Comparison of ENCODE assay signal across 27 cellular contexts in the genomic region with DNA sequence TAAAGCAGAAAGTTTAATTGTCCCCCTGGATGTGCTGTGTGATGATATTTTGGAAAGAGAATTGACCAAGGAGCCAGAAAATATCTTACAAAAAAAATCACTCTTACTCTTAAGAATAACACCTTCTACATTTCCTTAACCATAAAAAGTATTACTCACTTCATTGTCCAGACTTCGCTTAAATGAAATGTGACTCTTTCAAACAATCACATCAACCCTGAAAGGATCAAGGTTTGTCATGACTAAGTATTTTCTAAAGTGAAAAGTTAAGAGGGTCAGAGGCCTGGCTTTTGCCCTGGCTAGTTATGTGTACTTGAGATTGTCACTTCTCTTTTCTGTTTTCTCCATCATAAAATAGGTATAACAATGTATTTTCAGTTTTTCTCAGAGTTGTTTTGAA. TPM values are rescaled to one million over a fixed set of nuclear protein-coding genes. Genes with fewer than 3 reads are reported as not detected.
"Had no signal": no experiment of that assay in that cellular context is flagged by ENCODE, and none has a peak within 500 bp of the region (broad histone marks: within the 10 kb centered on the region; RNA-seq: fewer than 3 reads in every experiment).

No MANE protein-coding gene starts in this region.

- FAIRE-seq: endometrium, keratinocyte, small intestine, urothelium cell line had no signal

- H3K4me3 ChIP-seq: coronary artery, esophagus muscularis mucosa, gastrocnemius medialis, heart right ventricle, left lung, lower lobe of right lung, right atrium auricular region, sigmoid colon, stomach, thyroid gland had no signal

- ATAC-seq: gastrocnemius medialis; heart right ventricle; left lung; lower lobe of right lung; natural killer cell treated with Interleukin-12 subunit alpha and Interleukin-12 subunit beta and Interleukin-15 and Interleukin-18, amount 100 ng/mL, for 72 hours had no signal

- H3K9me3 ChIP-seq: esophagus muscularis mucosa, gastrocnemius medialis, heart right ventricle, left lung, lower lobe of right lung, right atrium auricular region, sigmoid colon, stomach, thyroid gland had no signal

- H3K27ac ChIP-seq: epithelial cell of prostate, esophagus muscularis mucosa, gastrocnemius medialis, heart right ventricle, left lung, lower lobe of right lung, right atrium auricular region, sigmoid colon, stomach, thyroid gland had no signal

- H3K27me3 Mint-ChIP-seq: memory B cell, type B pancreatic cell had no signal

- H3K27me3 ChIP-seq: esophagus muscularis mucosa, gastrocnemius medialis, left lung, right atrium auricular region, sigmoid colon, thyroid gland had no signal

- H3K9me3 Mint-ChIP-seq: memory B cell; natural killer cell treated with Interleukin-12 subunit alpha and Interleukin-12 subunit beta and Interleukin-15 and Interleukin-18, amount 100 ng/mL, for 72 hours had no signal

- DNase-seq: effector memory CD4-positive, alpha-beta T cell; gastrocnemius medialis; heart right ventricle; hypothalamus; immature natural killer cell; left lung; lower lobe of right lung; midbrain; occipital lobe; posterior cingulate gyrus; sigmoid colon; small intestine; stimulated activated CD4-positive, alpha-beta T cell treated with anti-CD3 and anti-CD28 coated beads, Interleukin-12 subunit alpha, Interleukin-12 subunit beta, amount 100 ng/mL, for 4 hours; stimulated activated naive CD4-positive, alpha-beta T cell; stomach; thyroid gland had no signal

- H3K27ac Mint-ChIP-seq: immature natural killer cell; memory B cell; natural killer cell treated with Interleukin-12 subunit alpha and Interleukin-12 subunit beta and Interleukin-15 and Interleukin-18, amount 100 ng/mL, for 72 hours; type B pancreatic cell had no signal

- H3K4me1 ChIP-seq: gastrocnemius medialis, heart right ventricle, left lung, lower lobe of right lung, right atrium auricular region, stomach, thyroid gland had no signal

- H3K4me1 Mint-ChIP-seq: immature natural killer cell, memory B cell had no signal

- H3K36me3 ChIP-seq: esophagus muscularis mucosa, gastrocnemius medialis, heart right ventricle, left lung, lower lobe of right lung, right atrium auricular region, sigmoid colon, stomach, thyroid gland had no signal

- H3K36me3 Mint-ChIP-seq: immature natural killer cell; memory B cell; natural killer cell treated with Interleukin-12 subunit alpha and Interleukin-12 subunit beta and Interleukin-15 and Interleukin-18, amount 100 ng/mL, for 72 hours; type B pancreatic cell had no signal

- H3K4me3 Mint-ChIP-seq: immature natural killer cell; memory B cell; natural killer cell treated with Interleukin-12 subunit alpha and Interleukin-12 subunit beta and Interleukin-15 and Interleukin-18, amount 100 ng/mL, for 72 hours; type B pancreatic cell had no signal

RNA-seq across cellular contexts. Expression of a gene that starts 49.0 kb away (rescaled TPM):
- total RNA-seq: pulmonary artery endothelial cell, right atrium auricular region, sigmoid colon, thyroid gland had no signal
- polyA plus RNA-seq: heart right ventricle, immature natural killer cell had no signal
